ENCODE assay signal across 24 cellular contexts in genomic region chr7:33325754-33326484, GRCh38.
"Had no signal": no experiment of that assay in that cellular context is flagged by ENCODE, and none has a peak within 500 bp of the region (broad histone marks: within the 10 kb centered on the region; RNA-seq: fewer than 3 reads in every experiment).

No MANE protein-coding gene starts in this region.

- H3K27ac ChIP-seq: colonic mucosa, esophagus muscularis mucosa, gastrocnemius medialis, prostate gland, right atrium auricular region, thyroid gland, uterus had no signal

- DNase-seq: colonic mucosa; effector memory CD4-positive, alpha-beta T cell; foreskin fibroblast; gastrocnemius medialis; head of caudate nucleus; mammary epithelial cell; mesendoderm; midbrain; naive thymus-derived CD8-positive, alpha-beta T cell; nephron progenitor cell; nucleus accumbens; stimulated activated CD4-positive, alpha-beta T cell treated with anti-CD3 and anti-CD28 coated beads, Interleukin-12 subunit alpha, Interleukin-12 subunit beta, amount 100 ng/mL, for 4 hours; stimulated activated CD4-positive, alpha-beta T cell treated with anti-CD3 and anti-CD28 coated beads, Interleukin-1b, Interleukin-23, amount 100 ng/mL, for 48 hours; stimulated activated CD4-positive, alpha-beta T cell treated with anti-CD3 and anti-CD28 coated beads, Interleukin-4, amount 100 ng/mL, for 1 hour; stimulated activated CD8-positive, alpha-beta memory T cell treated with anti-CD3 and anti-CD28 coated beads, Interleukin-4, amount 100 ng/mL, for 48 hours; stimulated activated naive CD4-positive, alpha-beta T cell; stimulated activated naive CD8-positive, alpha-beta T cell treated with anti-CD3 and anti-CD28 coated beads, Interleukin-15, amount 100 ng/mL, for 72 hours; thyroid gland; uterus had no signal

- H3K36me3 ChIP-seq: colonic mucosa, gastrocnemius medialis, prostate gland, right atrium auricular region, thyroid gland, uterus had no signal

- H3K4me3 ChIP-seq: colonic mucosa, esophagus muscularis mucosa, gastrocnemius medialis, prostate gland, right atrium auricular region, smooth muscle cell, thyroid gland, uterus had no signal

- H3K9me3 ChIP-seq: colonic mucosa, esophagus muscularis mucosa, prostate gland, thyroid gland, uterus had no signal

- H3K4me1 ChIP-seq: colonic mucosa, esophagus muscularis mucosa, gastrocnemius medialis, prostate gland, right atrium auricular region, thyroid gland, uterus had no signal

- H3K27me3 ChIP-seq: colonic mucosa, esophagus muscularis mucosa, gastrocnemius medialis, right atrium auricular region, thyroid gland, uterus had no signal

- ATAC-seq: gastrocnemius medialis; naive thymus-derived CD8-positive, alpha-beta T cell; sciatic nerve; stimulated activated naive CD8-positive, alpha-beta T cell treated with anti-CD3 and anti-CD28 coated beads, Interleukin-15, amount 100 ng/mL, for 72 hours had no signal
